In genomic region chr9:128947423-128948310, GRCh38 we compare ENCODE assay signal across 1 cellular context.
A peak's percentile ranks its signal among the peaks of the same experiment; 100 is the strongest.
TF ChIP-seq lines count a peak whose summit lies in the region.

Gene DOLK (minus strand): TSS chr9:128947603. CDS start chr9:128947303, 300 bp downstream.
A gene with protein sequence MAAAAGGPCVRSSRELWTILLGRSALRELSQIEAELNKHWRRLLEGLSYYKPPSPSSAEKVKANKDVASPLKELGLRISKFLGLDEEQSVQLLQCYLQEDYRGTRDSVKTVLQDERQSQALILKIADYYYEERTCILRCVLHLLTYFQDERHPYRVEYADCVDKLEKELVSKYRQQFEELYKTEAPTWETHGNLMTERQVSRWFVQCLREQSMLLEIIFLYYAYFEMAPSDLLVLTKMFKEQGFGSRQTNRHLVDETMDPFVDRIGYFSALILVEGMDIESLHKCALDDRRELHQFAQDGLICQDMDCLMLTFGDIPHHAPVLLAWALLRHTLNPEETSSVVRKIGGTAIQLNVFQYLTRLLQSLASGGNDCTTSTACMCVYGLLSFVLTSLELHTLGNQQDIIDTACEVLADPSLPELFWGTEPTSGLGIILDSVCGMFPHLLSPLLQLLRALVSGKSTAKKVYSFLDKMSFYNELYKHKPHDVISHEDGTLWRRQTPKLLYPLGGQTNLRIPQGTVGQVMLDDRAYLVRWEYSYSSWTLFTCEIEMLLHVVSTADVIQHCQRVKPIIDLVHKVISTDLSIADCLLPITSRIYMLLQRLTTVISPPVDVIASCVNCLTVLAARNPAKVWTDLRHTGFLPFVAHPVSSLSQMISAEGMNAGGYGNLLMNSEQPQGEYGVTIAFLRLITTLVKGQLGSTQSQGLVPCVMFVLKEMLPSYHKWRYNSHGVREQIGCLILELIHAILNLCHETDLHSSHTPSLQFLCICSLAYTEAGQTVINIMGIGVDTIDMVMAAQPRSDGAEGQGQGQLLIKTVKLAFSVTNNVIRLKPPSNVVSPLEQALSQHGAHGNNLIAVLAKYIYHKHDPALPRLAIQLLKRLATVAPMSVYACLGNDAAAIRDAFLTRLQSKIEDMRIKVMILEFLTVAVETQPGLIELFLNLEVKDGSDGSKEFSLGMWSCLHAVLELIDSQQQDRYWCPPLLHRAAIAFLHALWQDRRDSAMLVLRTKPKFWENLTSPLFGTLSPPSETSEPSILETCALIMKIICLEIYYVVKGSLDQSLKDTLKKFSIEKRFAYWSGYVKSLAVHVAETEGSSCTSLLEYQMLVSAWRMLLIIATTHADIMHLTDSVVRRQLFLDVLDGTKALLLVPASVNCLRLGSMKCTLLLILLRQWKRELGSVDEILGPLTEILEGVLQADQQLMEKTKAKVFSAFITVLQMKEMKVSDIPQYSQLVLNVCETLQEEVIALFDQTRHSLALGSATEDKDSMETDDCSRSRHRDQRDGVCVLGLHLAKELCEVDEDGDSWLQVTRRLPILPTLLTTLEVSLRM (N-terminal part only) (plus strand): TSS chr9:128947699. CDS start chr9:128947720, 21 bp downstream.

TF ChIP-seq in HEK293, 187 proteins besides CTCF, POLR2A, EP300 and RAD21 (continued from another document and continues in another):
- peak; percentile 31; the same call in 1 of the 2 replicates for TF ChIP-seq MYNN (tag by site-specific recombination; IDR thresholded peaks at IDR 0.05; ENCODE audit: borderline replicate concordance)
- peak; percentile 80 for TF ChIP-seq ZNF76 (tag by site-specific recombination; IDR thresholded peaks at IDR 0.05; ENCODE audit: borderline replicate concordance, low read depth)
- peak; percentile 89 for TF ChIP-seq SP2 (tag by site-specific recombination; IDR thresholded peaks at IDR 0.05)
- peak; percentile 51; the same call in 1 of the 2 replicates for TF ChIP-seq ZNF18 (tag by site-specific recombination; IDR thresholded peaks at IDR 0.05)
- no peak for TF ChIP-seq ZNF544 (tag by site-specific recombination; IDR thresholded peaks at IDR 0.05)
- TF ChIP-seq, protein P1, sequence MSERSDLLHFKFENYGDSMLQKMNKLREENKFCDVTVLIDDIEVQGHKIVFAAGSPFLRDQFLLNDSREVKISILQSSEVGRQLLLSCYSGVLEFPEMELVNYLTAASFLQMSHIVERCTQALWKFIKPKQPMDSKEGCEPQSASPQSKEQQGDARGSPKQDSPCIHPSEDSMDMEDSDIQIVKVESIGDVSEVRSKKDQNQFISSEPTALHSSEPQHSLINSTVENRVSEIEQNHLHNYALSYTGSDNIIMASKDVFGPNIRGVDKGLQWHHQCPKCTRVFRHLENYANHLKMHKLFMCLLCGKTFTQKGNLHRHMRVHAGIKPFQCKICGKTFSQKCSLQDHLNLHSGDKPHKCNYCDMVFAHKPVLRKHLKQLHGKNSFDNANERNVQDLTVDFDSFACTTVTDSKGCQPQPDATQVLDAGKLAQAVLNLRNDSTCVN (tag by site-specific recombination; optimal IDR thresholded peaks at IDR 0.05), result peak; percentile 98
- TF ChIP-seq ZNF785 (tag by site-specific recombination; IDR thresholded peaks at IDR 0.05), result peak; percentile 85
- peak; percentile 88 for TF ChIP-seq ZBTB10 (tag by site-specific recombination; IDR thresholded peaks at IDR 0.05)
- peak; percentile 89 for TF ChIP-seq ZNF324 (tag by site-specific recombination; IDR thresholded peaks at IDR 0.05)
- TF ChIP-seq, protein P2, sequence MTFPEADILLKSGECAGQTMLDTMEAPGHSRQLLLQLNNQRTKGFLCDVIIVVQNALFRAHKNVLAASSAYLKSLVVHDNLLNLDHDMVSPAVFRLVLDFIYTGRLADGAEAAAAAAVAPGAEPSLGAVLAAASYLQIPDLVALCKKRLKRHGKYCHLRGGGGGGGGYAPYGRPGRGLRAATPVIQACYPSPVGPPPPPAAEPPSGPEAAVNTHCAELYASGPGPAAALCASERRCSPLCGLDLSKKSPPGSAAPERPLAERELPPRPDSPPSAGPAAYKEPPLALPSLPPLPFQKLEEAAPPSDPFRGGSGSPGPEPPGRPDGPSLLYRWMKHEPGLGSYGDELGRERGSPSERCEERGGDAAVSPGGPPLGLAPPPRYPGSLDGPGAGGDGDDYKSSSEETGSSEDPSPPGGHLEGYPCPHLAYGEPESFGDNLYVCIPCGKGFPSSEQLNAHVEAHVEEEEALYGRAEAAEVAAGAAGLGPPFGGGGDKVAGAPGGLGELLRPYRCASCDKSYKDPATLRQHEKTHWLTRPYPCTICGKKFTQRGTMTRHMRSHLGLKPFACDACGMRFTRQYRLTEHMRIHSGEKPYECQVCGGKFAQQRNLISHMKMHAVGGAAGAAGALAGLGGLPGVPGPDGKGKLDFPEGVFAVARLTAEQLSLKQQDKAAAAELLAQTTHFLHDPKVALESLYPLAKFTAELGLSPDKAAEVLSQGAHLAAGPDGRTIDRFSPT (tag by site-specific recombination; IDR thresholded peaks at IDR 0.05), result peak; percentile 76
- 0 out of 2 replicates have a peak, but pooled peaks have one; percentile 8 for TF ChIP-seq ZBTB21 (tag by site-specific recombination; IDR thresholded peaks at IDR 0.05)
- TF ChIP-seq ZNF843 (tag by site-specific recombination; IDR thresholded peaks at IDR 0.05), result peak; percentile 70
- peak; percentile 71 for TF ChIP-seq ZNF2 (tag by site-specific recombination; IDR thresholded peaks at IDR 0.05)
- peak; percentile 96 for TF ChIP-seq SP3 (tag by site-specific recombination; IDR thresholded peaks at IDR 0.05)
- peak; percentile 97 for TF ChIP-seq YY2 (tag by site-specific recombination; IDR thresholded peaks at IDR 0.05)
- TF ChIP-seq WT1 (tag by site-specific recombination; IDR thresholded peaks at IDR 0.05), result peak; percentile 32; the same call in 1 of the 2 replicates
- TF ChIP-seq ZNF692 (tag by site-specific recombination; IDR thresholded peaks at IDR 0.05), result peak; percentile 90
- TF ChIP-seq ZNF239 (tag by site-specific recombination; IDR thresholded peaks at IDR 0.05), result no peak
- no peak for TF ChIP-seq ZNF214 (tag by site-specific recombination; IDR thresholded peaks at IDR 0.05; ENCODE audit: borderline replicate concordance)
- TF ChIP-seq SP7 (tag by site-specific recombination; IDR thresholded peaks at IDR 0.05), result peak; percentile 92
- TF ChIP-seq, protein P3, sequence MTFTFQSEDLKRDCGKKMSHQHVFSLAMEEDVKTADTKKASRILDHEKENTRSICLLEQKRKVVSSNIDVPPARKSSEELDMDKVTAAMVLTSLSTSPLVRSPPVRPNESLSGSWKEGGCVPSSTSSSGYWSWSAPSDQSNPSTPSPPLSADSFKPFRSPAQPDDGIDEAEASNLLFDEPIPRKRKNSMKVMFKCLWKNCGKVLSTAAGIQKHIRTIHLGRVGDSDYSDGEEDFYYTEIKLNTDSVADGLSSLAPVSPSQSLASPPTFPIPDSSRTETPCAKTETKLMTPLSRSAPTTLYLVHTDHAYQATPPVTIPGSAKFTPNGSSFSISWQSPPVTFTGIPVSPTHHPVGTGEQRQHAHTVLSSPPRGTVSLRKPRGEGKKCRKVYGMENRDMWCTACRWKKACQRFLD (tag by site-specific recombination; IDR thresholded peaks at IDR 0.05), result peak; percentile 82; the same call in 1 of the 2 replicates
- peak; percentile 48; the same call in 1 of the 2 replicates for TF ChIP-seq ZSCAN16 (tag by site-specific recombination; IDR thresholded peaks at IDR 0.05)
- no peak for TF ChIP-seq ZFP3 (tag by site-specific recombination; IDR thresholded peaks at IDR 0.05; ENCODE audit: low read depth)
- no peak for TF ChIP-seq ZNF670 (tag by site-specific recombination; IDR thresholded peaks at IDR 0.05; ENCODE audit: low read depth)
- peak; percentile 84 for TF ChIP-seq ZNF335 (tag by site-specific recombination; conservative IDR thresholded peaks at IDR 0.05)
- TF ChIP-seq KLF8 (tag by site-specific recombination; IDR thresholded peaks at IDR 0.05), result peak; percentile 83; the same call in 1 of the 2 replicates
- peak; percentile 88 for TF ChIP-seq ZNF610 (tag by site-specific recombination; IDR thresholded peaks at IDR 0.05; ENCODE audit: borderline replicate concordance)
- 0 out of 2 replicates have a peak, but pooled peaks have one; percentile 28 for TF ChIP-seq ZNF280D (tag by site-specific recombination; IDR thresholded peaks at IDR 0.05)
- peak; percentile 78 for TF ChIP-seq GLI4 (tag by site-specific recombination; IDR thresholded peaks at IDR 0.05)
- no peak for TF ChIP-seq SETDB1 (IDR thresholded peaks at IDR 0.05; ENCODE audit: insufficient read length, low read length)
- TF ChIP-seq KLF9 (tag by site-specific recombination; IDR thresholded peaks at IDR 0.05; ENCODE audit: low read depth), result peak; percentile 96
- peak; percentile 87 for TF ChIP-seq ZXDB (tag by site-specific recombination; IDR thresholded peaks at IDR 0.05)
- no peak for TF ChIP-seq ZNF26 (tag by site-specific recombination; IDR thresholded peaks at IDR 0.05)
- TF ChIP-seq ZNF560 (tag by site-specific recombination; IDR thresholded peaks at IDR 0.05; ENCODE audit: borderline replicate concordance), result no peak
- peak; percentile 59; the same call in 1 of the 2 replicates for TF ChIP-seq ZBTB8A (tag by site-specific recombination; IDR thresholded peaks at IDR 0.05)
